2 cellular contexts compared by ENCODE assay signal in genomic region chr2:188102881-188103280, GRCh38.
TF ChIP-seq lines count a peak whose summit lies in the region.

No MANE protein-coding gene starts in this region.

TF ChIP-seq in HepG2, 621 proteins besides CTCF, POLR2A, EP300 and RAD21 (continued from another document):
- TF ChIP-seq MEIS2 (CRISPR knock-in tag; IDR thresholded peaks at IDR 0.05) (no peak), RELA (CRISPR knock-in tag; IDR thresholded peaks at IDR 0.05) (no peak), SPEN (CRISPR knock-in tag; IDR thresholded peaks at IDR 0.05; ENCODE audit: low read depth) (no peak), RBFOX2 (IDR thresholded peaks at IDR 0.05; ENCODE audit: low read depth, low read length) (no peak), MAFF (IDR thresholded peaks at IDR 0.05; ENCODE audit: low read depth, low read length) (no peak), ZNF350 (CRISPR knock-in tag; IDR thresholded peaks at IDR 0.05; ENCODE audit: borderline replicate concordance, low read depth) (no peak), JUND (CRISPR knock-in tag; IDR thresholded peaks at IDR 0.05) (no peak), PRPF4 (IDR thresholded peaks at IDR 0.05; ENCODE audit: low read depth, low read length, poor library complexity, severe bottlenecking) (no peak), GATA4 (IDR thresholded peaks at IDR 0.05; ENCODE audit: borderline replicate concordance, low read depth) (no peak), ZNF382 (CRISPR knock-in tag; IDR thresholded peaks at IDR 0.05; ENCODE audit: borderline replicate concordance) (no peak), MYNN (CRISPR knock-in tag; IDR thresholded peaks at IDR 0.05; ENCODE audit: low read depth) (no peak), ATF6 (CRISPR knock-in tag; conservative IDR thresholded peaks at IDR 0.05) (no peak)
- TF ChIP-seq, protein P1, sequence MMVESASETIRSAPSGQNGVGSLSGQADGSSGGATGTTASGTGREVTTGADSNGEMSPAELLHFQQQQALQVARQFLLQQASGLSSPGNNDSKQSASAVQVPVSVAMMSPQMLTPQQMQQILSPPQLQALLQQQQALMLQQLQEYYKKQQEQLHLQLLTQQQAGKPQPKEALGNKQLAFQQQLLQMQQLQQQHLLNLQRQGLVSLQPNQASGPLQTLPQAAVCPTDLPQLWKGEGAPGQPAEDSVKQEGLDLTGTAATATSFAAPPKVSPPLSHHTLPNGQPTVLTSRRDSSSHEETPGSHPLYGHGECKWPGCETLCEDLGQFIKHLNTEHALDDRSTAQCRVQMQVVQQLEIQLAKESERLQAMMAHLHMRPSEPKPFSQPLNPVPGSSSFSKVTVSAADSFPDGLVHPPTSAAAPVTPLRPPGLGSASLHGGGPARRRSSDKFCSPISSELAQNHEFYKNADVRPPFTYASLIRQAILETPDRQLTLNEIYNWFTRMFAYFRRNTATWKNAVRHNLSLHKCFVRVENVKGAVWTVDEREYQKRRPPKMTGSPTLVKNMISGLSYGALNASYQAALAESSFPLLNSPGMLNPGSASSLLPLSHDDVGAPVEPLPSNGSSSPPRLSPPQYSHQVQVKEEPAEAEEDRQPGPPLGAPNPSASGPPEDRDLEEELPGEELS (CRISPR knock-in tag; IDR thresholded peaks at IDR 0.05) = no peak

TF ChIP-seq in GM12878, 131 proteins besides CTCF, POLR2A, EP300 and RAD21 (continued from another document):
- no peak for TF ChIP-seq ZBTB40 (IDR thresholded peaks at IDR 0.05; ENCODE audit: borderline replicate concordance)
- TF ChIP-seq YBX1 (IDR thresholded peaks at IDR 0.05) = no peak
- TF ChIP-seq, protein P2, sequence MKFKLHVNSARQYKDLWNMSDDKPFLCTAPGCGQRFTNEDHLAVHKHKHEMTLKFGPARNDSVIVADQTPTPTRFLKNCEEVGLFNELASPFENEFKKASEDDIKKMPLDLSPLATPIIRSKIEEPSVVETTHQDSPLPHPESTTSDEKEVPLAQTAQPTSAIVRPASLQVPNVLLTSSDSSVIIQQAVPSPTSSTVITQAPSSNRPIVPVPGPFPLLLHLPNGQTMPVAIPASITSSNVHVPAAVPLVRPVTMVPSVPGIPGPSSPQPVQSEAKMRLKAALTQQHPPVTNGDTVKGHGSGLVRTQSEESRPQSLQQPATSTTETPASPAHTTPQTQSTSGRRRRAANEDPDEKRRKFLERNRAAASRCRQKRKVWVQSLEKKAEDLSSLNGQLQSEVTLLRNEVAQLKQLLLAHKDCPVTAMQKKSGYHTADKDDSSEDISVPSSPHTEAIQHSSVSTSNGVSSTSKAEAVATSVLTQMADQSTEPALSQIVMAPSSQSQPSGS (IDR thresholded peaks at IDR 0.05; ENCODE audit: low read length) = no peak
- no peak for TF ChIP-seq STAT1 (conservative IDR thresholded peaks at IDR 0.05)
- no peak for TF ChIP-seq WRNIP1 (IDR thresholded peaks at IDR 0.05; ENCODE audit: borderline replicate concordance, low read depth, low read length)
- no peak for TF ChIP-seq ZBTB33 (IDR thresholded peaks at IDR 0.05)
- TF ChIP-seq KAT2A (conservative IDR thresholded peaks at IDR 0.05; ENCODE audit: control insufficient read depth, low read depth, low read length) = no peak
- TF ChIP-seq TCF3 (IDR thresholded peaks at IDR 0.05; ENCODE audit: borderline replicate concordance, insufficient read depth, low read depth, low read length) = no peak
- no peak for TF ChIP-seq ZZZ3 (IDR thresholded peaks at IDR 0.05; ENCODE audit: control insufficient read depth, insufficient read length, low read depth)
- no peak for TF ChIP-seq ZNF207 (IDR thresholded peaks at IDR 0.05; ENCODE audit: borderline replicate concordance)
- no peak for TF ChIP-seq ESRRA (IDR thresholded peaks at IDR 0.05; ENCODE audit: low read length)
- no peak for TF ChIP-seq HDGF (IDR thresholded peaks at IDR 0.05)
- no peak for TF ChIP-seq NKRF (conservative IDR thresholded peaks at IDR 0.05)
